Comparison of ENCODE assay signal across 15 cellular contexts in genomic region chr11:11968511-11969280, GRCh38. TPM values are rescaled to one million over a fixed set of nuclear protein-coding genes. Genes with fewer than 3 reads are reported as not detected.
DNase-seq lines count a peak whose midpoint lies in the region; ATAC-seq, FAIRE-seq and TF ChIP-seq lines count a peak whose summit lies in the region.
"Had no signal": no experiment of that assay in that cellular context is flagged by ENCODE, and none has a peak within 500 bp of the region (broad histone marks: within the 10 kb centered on the region; RNA-seq: fewer than 3 reads in every experiment).

No MANE protein-coding gene starts in this region.

- H3K9me3 Mint-ChIP-seq in endodermal cell = no peaks in the 10 kb centered on the region
- H3K9me3 Mint-ChIP-seq: H9; T-helper 2 cell treated with Interferon-gamma antibody and Interleukin-4, amounts not matched to agents 5 μg/mL and 100 μg/mL, for 36 hours had no signal

- H3K4me2 ChIP-seq in osteoblast (ENCODE audit: insufficient read depth, low read length) = no peak overlapping the region

- peak; percentile 67 for DNase-seq in BJ (ENCODE audit: low read depth)
- peak; percentile 52 for DNase-seq in NCI-H1694 treated with DMSO at 0.1 percent for 48 hours (lab: John Stamatoyannopoulos, UW)
- DNase-seq in endodermal cell = peak; percentile 42
- peak; percentile 69 for DNase-seq in osteoblast (ENCODE audit: insufficient read length, low spot score, missing footprints)
- no peak for DNase-seq in NCI-H2196 treated with DMSO at 0.1 percent for 48 hours (lab: John Stamatoyannopoulos, UW; ENCODE audit: unreplicated experiment)
- no peak for DNase-seq in foreskin keratinocyte
- DNase-seq in KG1 (lab: John Stamatoyannopoulos, UW) = no peak
- DNase-seq in H54 (ENCODE audit: insufficient read length, low spot score) = no peak
- DNase-seq: activated CD4-positive, alpha-beta T cell treated with anti-CD3 and anti-CD28 coated beads, Interleukin-2, amount 50 U/mL, for 1 hour; mesenchymal stem cell; MG63; pancreas had no signal

- H3K27me3 ChIP-seq in BJ (ENCODE audit: control insufficient read depth, insufficient read depth, low read length) (no peaks in the 10 kb centered on the region), endodermal cell (ENCODE audit: control insufficient read depth, insufficient read depth, low read length, poor library complexity, severe bottlenecking) (no peaks in the 10 kb centered on the region), osteoblast (ENCODE audit: insufficient read depth, low read length) (no peaks in the 10 kb centered on the region), foreskin keratinocyte (no peaks in the 10 kb centered on the region)
- H3K27me3 ChIP-seq: MG63, pancreas had no signal

- TF ChIP-seq CTCF in BJ (IDR thresholded peaks at IDR 0.05; ENCODE audit: insufficient read depth, low read depth, low read length) (no peak), endodermal cell (conservative IDR thresholded peaks at IDR 0.05) (no peak), osteoblast (IDR thresholded peaks at IDR 0.05; ENCODE audit: extremely low read depth, low read depth, low read length) (no peak), foreskin keratinocyte (conservative IDR thresholded peaks at IDR 0.05) (no peak)

- H3K36me3 Mint-ChIP-seq in endodermal cell (ENCODE audit: low read depth) = peaks cover 22% of the 10 kb centered on the region

- no peak overlapping the region for H3K9ac ChIP-seq in endodermal cell (ENCODE audit: extremely low read depth, low read length, poor library complexity, severe bottlenecking)

- no peaks in the 10 kb centered on the region for H3K79me2 ChIP-seq in osteoblast (ENCODE audit: insufficient read depth, low read length)

- H3K4me1 ChIP-seq in endodermal cell (ENCODE audit: control insufficient read depth, insufficient read depth, low read length) (peaks cover under 1% of the 10 kb centered on the region), osteoblast (ENCODE audit: insufficient read depth, low read length) (peaks cover 9% of the 10 kb centered on the region), foreskin keratinocyte (no peaks in the 10 kb centered on the region)

- WGBS in endodermal cell (ENCODE audit: insufficient coverage in 1 of 2, insufficient read length in 1 of 2), 2 experiments = 87 to 88% methylated on average over 3 to 11 of the region's 11 CpGs

- CTCF ChIA-PET in BJ (lab: Yijun Ruan, JAX) = no interaction called here

- H4K20me1 ChIP-seq in osteoblast (ENCODE audit: insufficient read depth, low read length) = no peaks in the 10 kb centered on the region

- H3K4me3 ChIP-seq in BJ (ENCODE audit: low read depth, low read length) (no peak overlapping the region), endodermal cell (ENCODE audit: low read length) (no peak overlapping the region), osteoblast (ENCODE audit: insufficient read depth, low read length) (no peak overlapping the region)
- H3K4me3 ChIP-seq: MG63, pancreas had no signal

- POLR2A ChIA-PET in BJ (lab: Charles Lee) = no interaction called here

- H3K27ac ChIP-seq in endodermal cell (ENCODE audit: low read depth, low read length) = no peak overlapping the region
- H3K27ac ChIP-seq in osteoblast (ENCODE audit: low read depth, low read length) = no peak overlapping the region
- H3K27ac ChIP-seq in foreskin keratinocyte = no peak overlapping the region
- H3K27ac ChIP-seq: pancreas had no signal

- H3K36me3 ChIP-seq in BJ (ENCODE audit: control insufficient read depth, insufficient read depth, low read length) = peaks cover 26% of the 10 kb centered on the region
- peaks cover 3% of the 10 kb centered on the region for H3K36me3 ChIP-seq in endodermal cell (ENCODE audit: control insufficient read depth, insufficient read depth, low read length)
- H3K36me3 ChIP-seq in osteoblast (ENCODE audit: insufficient read depth, low read length) = no peaks in the 10 kb centered on the region
- H3K36me3 ChIP-seq: pancreas had no signal

- ATAC-seq in foreskin keratinocyte = no peak
- ATAC-seq: pancreas had no signal

- H3K9me3 ChIP-seq in endodermal cell (ENCODE audit: control insufficient read depth, low read length) (no peaks in the 10 kb centered on the region), osteoblast (ENCODE audit: low read depth, low read length) (no peaks in the 10 kb centered on the region)
- H3K9me3 ChIP-seq: MG63, pancreas had no signal

- no peak overlapping the region for H2AFZ ChIP-seq in osteoblast (ENCODE audit: low read length)

- H3K4me1 Mint-ChIP-seq in endodermal cell = peaks cover 8% of the 10 kb centered on the region

- TF ChIP-seq POLR2A in H54 (IDR thresholded peaks at IDR 0.05; ENCODE audit: low read depth, low read length) = no peak

- no peak for FAIRE-seq in H54 (lab: Jason Lieb, UNC)
- FAIRE-seq: GM18507, pancreas had no signal

- H3K4me3 Mint-ChIP-seq in endodermal cell = no peak overlapping the region
- H3K4me3 Mint-ChIP-seq: H9; T-helper 2 cell treated with Interferon-gamma antibody and Interleukin-4, amounts not matched to agents 5 μg/mL and 100 μg/mL, for 36 hours had no signal

- H3K27me3 Mint-ChIP-seq in endodermal cell (ENCODE audit: insufficient read depth) = no peaks in the 10 kb centered on the region

- H3K27ac Mint-ChIP-seq in endodermal cell = no peak overlapping the region
- H3K27ac Mint-ChIP-seq: T-helper 2 cell treated with Interferon-gamma antibody and Interleukin-4, amounts not matched to agents 5 μg/mL and 100 μg/mL, for 36 hours had no signal

RNA-seq across cellular contexts. Expression of gene DKK3, which starts 39.7 kb away (rescaled TPM):
- polyA plus RNA-seq in BJ (2011; rRNA removed) (1,093 and 1,276 TPM in 2 replicates), foreskin keratinocyte (197 and 257 TPM in 2 replicates)
- 248 and 273 TPM in 2 replicates for polyA minus RNA-seq in BJ (2011; rRNA and poly(A)+ RNA removed)
- total RNA-seq in endodermal cell (10 to 100 TPM; 18.8 to 42.6 TPM), osteoblast (52.2 and 72.4 TPM in 2 replicates), foreskin keratinocyte (271 and 323 TPM in 2 replicates)
- 57.9 TPM for polyA plus RNA-seq in endodermal cell (2013, experiment 1 of 2)
- polyA plus RNA-seq in endodermal cell (2013, experiment 2 of 2) = 51.3 TPM

Comparison
In these comparisons a context has a peak if more than half of its experiments do, and no peak if none do; other contexts are left out.
1. DNase-seq: peak in BJ (single experiment), NCI-H1694 treated with DMSO at 0.1 percent for 48 hours (single experiment), endodermal cell (single experiment) and osteoblast (single experiment); none in NCI-H2196 treated with DMSO at 0.1 percent for 48 hours (single experiment), foreskin keratinocyte (0 of 2), KG1 (single experiment) and H54 (single experiment).